Comparison of ENCODE assay signal across 20 cellular contexts in genomic region chr2:9674931-9675330, GRCh38. TPM values are rescaled to one million over a fixed set of nuclear protein-coding genes. Genes with fewer than 3 reads are reported as not detected.
DNase-seq lines count a peak whose midpoint lies in the region; ATAC-seq and TF ChIP-seq lines count a peak whose summit lies in the region.
"Had no signal": no experiment of that assay in that cellular context is flagged by ENCODE, and none has a peak within 500 bp of the region (broad histone marks: within the 10 kb centered on the region; RNA-seq: fewer than 3 reads in every experiment).

No MANE protein-coding gene starts in this region.

- WGBS in smooth muscle cell (ENCODE audit: low lambda C conversion rate): 60% methylated on average over 5 of the region's 5 CpGs

- H3K4me3 Mint-ChIP-seq in Caco-2 (ENCODE audit: unreplicated experiment): no peak overlapping the region
- H3K4me3 Mint-ChIP-seq: B cell; central memory CD8-positive, alpha-beta T cell; T-helper 1 cell treated with Interleukin-12 subunit alpha and Interleukin-12 subunit beta and Interleukin-4 antibody, amounts not matched to agents 30 μg/mL and 1 μg/mL, for 36 hours had no signal

- H3K36me3 ChIP-seq in HAP-1 (replicated peaks) (no peaks in the 10 kb centered on the region), SJCRH30 (no peaks in the 10 kb centered on the region), iPS-15b (ENCODE audit: control insufficient read depth, insufficient read depth, low read length) (no peaks in the 10 kb centered on the region), smooth muscle cell (ENCODE audit: low read depth) (no peaks in the 10 kb centered on the region), gastrocnemius medialis (no peaks in the 10 kb centered on the region), Caco-2 (ENCODE audit: control insufficient read depth, insufficient read depth, low read length) (no peaks in the 10 kb centered on the region)
- H3K36me3 ChIP-seq: heart left ventricle, tibial artery had no signal

- no peaks in the 10 kb centered on the region for H3K36me3 Mint-ChIP-seq in Caco-2 (ENCODE audit: insufficient read depth, unreplicated experiment)

- CTCF ChIA-PET in Caco-2 (lab: Charles Lee): no interaction called here

- no peak for ATAC-seq in gastrocnemius medialis
- ATAC-seq: GM12878, Right ventricle myocardium inferior had no signal

- TF ChIP-seq CTCF in smooth muscle cell (IDR thresholded peaks at IDR 0.05; ENCODE audit: borderline replicate concordance, insufficient read depth, poor library complexity, severe bottlenecking) (no peak), gastrocnemius medialis (IDR thresholded peaks at IDR 0.05 in 4 of 5, conservative IDR thresholded peaks at IDR 0.05 in 1 of 5) (no peak), Caco-2 (IDR thresholded peaks at IDR 0.05; ENCODE audit: insufficient read depth in 1 of 2, low read depth in 1 of 2, low read length in 1 of 2, severe bottlenecking in 1 of 2, unreplicated experiment in 1 of 2) (no peak)

- no TSS peak for BruUV-seq in Caco-2 (replicated peaks; lab: Mats Ljungman, UMichigan)

- peaks cover 29% of the 10 kb centered on the region for H3K4me1 ChIP-seq in HAP-1
- peaks cover 12% of the 10 kb centered on the region for H3K4me1 ChIP-seq in SJCRH30
- peaks cover 9% of the 10 kb centered on the region for H3K4me1 ChIP-seq in iPS-15b (ENCODE audit: control insufficient read depth, insufficient read depth, low read length)
- H3K4me1 ChIP-seq in smooth muscle cell (ENCODE audit: low read depth): peaks cover 14% of the 10 kb centered on the region
- H3K4me1 ChIP-seq in gastrocnemius medialis: no peaks in the 10 kb centered on the region
- no peaks in the 10 kb centered on the region for H3K4me1 ChIP-seq in Caco-2

- H3K27me3 Mint-ChIP-seq in Caco-2 (ENCODE audit: insufficient read depth, unreplicated experiment): no peaks in the 10 kb centered on the region
- H3K27me3 Mint-ChIP-seq: central memory CD8-positive, alpha-beta T cell had no signal

- no peaks in the 10 kb centered on the region for H3K27me3 ChIP-seq in HAP-1 (ENCODE audit: low read depth)
- H3K27me3 ChIP-seq in SJCRH30: no peaks in the 10 kb centered on the region
- no peaks in the 10 kb centered on the region for H3K27me3 ChIP-seq in iPS-15b (ENCODE audit: control insufficient read depth, insufficient read depth, low read length)
- no peaks in the 10 kb centered on the region for H3K27me3 ChIP-seq in smooth muscle cell (ENCODE audit: low read depth)
- no peaks in the 10 kb centered on the region for H3K27me3 ChIP-seq in gastrocnemius medialis
- no peaks in the 10 kb centered on the region for H3K27me3 ChIP-seq in Caco-2 (replicated peaks; ENCODE audit: control insufficient read depth, insufficient read depth, low read length)
- H3K27me3 ChIP-seq: heart left ventricle, tibial artery had no signal

- no peaks in the 10 kb centered on the region for H3K9me3 ChIP-seq in HAP-1
- no peaks in the 10 kb centered on the region for H3K9me3 ChIP-seq in SJCRH30 (replicated peaks)
- H3K9me3 ChIP-seq in iPS-15b (ENCODE audit: control insufficient read depth, insufficient read depth, low read length): no peaks in the 10 kb centered on the region
- H3K9me3 ChIP-seq in smooth muscle cell (replicated peaks; ENCODE audit: low read depth): no peaks in the 10 kb centered on the region
- no peaks in the 10 kb centered on the region for H3K9me3 ChIP-seq in gastrocnemius medialis
- no peaks in the 10 kb centered on the region for H3K9me3 ChIP-seq in Caco-2
- H3K9me3 ChIP-seq: heart left ventricle, tibial artery had no signal

- peak overlapping the region; percentile 83 for H2AFZ ChIP-seq in smooth muscle cell (ENCODE audit: low read depth)

- H3F3A ChIP-seq in smooth muscle cell (ENCODE audit: low read depth): peaks cover 6% of the 10 kb centered on the region

- POLR2A ChIA-PET in Caco-2 (lab: Charles Lee): no interaction called here

- H3K4me1 Mint-ChIP-seq in Caco-2 (ENCODE audit: low read depth, unreplicated experiment): no peaks in the 10 kb centered on the region
- H3K4me1 Mint-ChIP-seq: B cell had no signal

- H3K27ac Mint-ChIP-seq in Caco-2 (ENCODE audit: unreplicated experiment): no peak overlapping the region
- H3K27ac Mint-ChIP-seq: B cell; T-helper 1 cell treated with Interleukin-12 subunit alpha and Interleukin-12 subunit beta and Interleukin-4 antibody, amounts not matched to agents 30 μg/mL and 1 μg/mL, for 36 hours had no signal

- H3K4me3 ChIP-seq in HAP-1: no peak overlapping the region
- H3K4me3 ChIP-seq in SJCRH30: peak overlapping the region; percentile 25
- peak overlapping the region; percentile 10 for H3K4me3 ChIP-seq in iPS-15b (ENCODE audit: low read depth, low read length)
- peak overlapping the region; percentile 20 for H3K4me3 ChIP-seq in smooth muscle cell
- H3K4me3 ChIP-seq in gastrocnemius medialis: no peak overlapping the region
- no peak overlapping the region for H3K4me3 ChIP-seq in Caco-2 (ENCODE audit: low read depth, low read length)
- H3K4me3 ChIP-seq: GM12878, heart left ventricle, tibial artery had no signal

- no peaks in the 10 kb centered on the region for H3K9me3 Mint-ChIP-seq in Caco-2 (ENCODE audit: unreplicated experiment)
- H3K9me3 Mint-ChIP-seq: central memory CD8-positive, alpha-beta T cell; T-helper 1 cell treated with Interleukin-12 subunit alpha and Interleukin-12 subunit beta and Interleukin-4 antibody, amounts not matched to agents 30 μg/mL and 1 μg/mL, for 36 hours had no signal

- TF ChIP-seq POLR2A in gastrocnemius medialis (IDR thresholded peaks at IDR 0.05): no peak

- no peaks in the 10 kb centered on the region for H3K79me2 ChIP-seq in smooth muscle cell (ENCODE audit: low read depth)

- peak overlapping the region; percentile 82 for H3K4me2 ChIP-seq in smooth muscle cell

- H3K9ac ChIP-seq in iPS-15b (ENCODE audit: low read depth, low read length) (no peak overlapping the region), smooth muscle cell (ENCODE audit: low read depth) (peak overlapping the region; percentile 34)

- intact Hi-C loops in gastrocnemius medialis (cut with DNase I; ENCODE audit: low total_unique reads): no loop called here
- intact Hi-C loops in Caco-2 (cut with micrococcal nuclease; ENCODE audit: unreplicated experiment): no loop called here

- in situ Hi-C loops in HAP-1 (cut with MboI; ENCODE audit: low sequenced_read_pairs) (no loop called here), gastrocnemius medialis (cut with MboI; ENCODE audit: low sequenced_read_pairs in 4 of 4) (no loop called here)

- DNase-seq in HAP-1 (ENCODE audit: low spot score in 2 of 2): peak; percentile 65 to 95
- DNase-seq in SJCRH30: no peak
- DNase-seq in smooth muscle cell (lab: John Stamatoyannopoulos, UW; ENCODE audit: unreplicated experiment): no peak
- DNase-seq in gastrocnemius medialis: no peak
- no peak for DNase-seq in SKM-1 treated with dmso at 0.1 percent for 144 hours (lab: John Stamatoyannopoulos, UW; ENCODE audit: unreplicated experiment)
- no peak for DNase-seq in Caco-2
- DNase-seq: activated gamma-delta T cell treated with Interleukin-2 at 50 U/mL for 16 hours; GDM1; heart left ventricle; left ventricle myocardium superior; NCI-H2029; stimulated activated naive CD4-positive, alpha-beta T cell treated with Interleukin-2 at 50 U/mL for 16 hours; tibial artery had no signal

- H4K20me1 ChIP-seq in smooth muscle cell (ENCODE audit: low read depth): no peaks in the 10 kb centered on the region

- H3K27ac ChIP-seq in SJCRH30 (peak overlapping the region; percentile 30; the same call in 1 of the 2 replicates), smooth muscle cell (ENCODE audit: low read depth) (peak overlapping the region; percentile 86), gastrocnemius medialis (no peak overlapping the region)
- H3K27ac ChIP-seq: heart left ventricle, tibial artery, VCaP had no signal

RNA-seq across cellular contexts. Expression of gene YWHAQ, which starts 44.1 kb away (rescaled TPM):
- 516 and 523 TPM in 2 replicates for total RNA-seq in SJCRH30 (2014; rRNA removed; shearing (Covaris generic))
- total RNA-seq in smooth muscle cell: 376 and 417 TPM in 2 replicates
- 300 and 324 TPM in 2 replicates for polyA plus RNA-seq in smooth muscle cell
- 10 to 100 TPM; 40.3 to 63.7 (median 48.4) TPM for total RNA-seq in gastrocnemius medialis
- 344 and 365 TPM in 2 replicates for total RNA-seq in Caco-2 (2022)

Comparison
In these comparisons a context has a peak if more than half of its experiments do, and no peak if none do; other contexts are left out.
1. DNase-seq: peak in HAP-1 (2 of 2); none in SJCRH30 (0 of 2), smooth muscle cell (single experiment), gastrocnemius medialis (0 of 2), SKM-1 treated with dmso at 0.1 percent for 144 hours (single experiment) and Caco-2 (0 of 2).
2. H3K4me3 ChIP-seq: peak in SJCRH30 (single experiment), iPS-15b (single experiment) and smooth muscle cell (single experiment); none in HAP-1 (single experiment), gastrocnemius medialis (0 of 4) and Caco-2 (single experiment).
3. H3K27ac ChIP-seq: peak in SJCRH30 (single experiment) and smooth muscle cell (single experiment); none in gastrocnemius medialis (0 of 4).